In genomic region chr2:177212106-177212894, GRCh38 we compare ENCODE assay signal across 8 cellular contexts. TPM values are rescaled to one million over a fixed set of nuclear protein-coding genes. Genes with fewer than 3 reads are reported as not detected.
DNase-seq lines count a peak whose midpoint lies in the region; ATAC-seq and TF ChIP-seq lines count a peak whose summit lies in the region.

TSS of gene HNRNPA3 (plus strand) at chr2:177212794. CDS start at chr2:177212800, 6 bp downstream.

- under 1% methylated on average over 35 of the region's 74 CpGs for WGBS in smooth muscle cell (ENCODE audit: low lambda C conversion rate)

- CTCF ChIA-PET in WTC11 (lab: Charles Lee), result interaction anchor here (0.6 to 1.7 kb wide), 7 partner anchors 11 to 64 kb away, joined by 3 to 11 read pairs (median 3); partner anchors contain the start of gene NFE2L2

- TF ChIP-seq CTCF in WTC11 (IDR thresholded peaks at IDR 0.05) (no peak), cardiac fibroblast (IDR thresholded peaks at IDR 0.05; ENCODE audit: low read depth, low read length) (no peak), smooth muscle cell (IDR thresholded peaks at IDR 0.05; ENCODE audit: borderline replicate concordance, insufficient read depth, poor library complexity, severe bottlenecking) (peak; percentile 5)

- H3K4me1 Mint-ChIP-seq in WTC11, result peaks cover 53% of the 10 kb centered on the region

- ATAC-seq in GM18909 (IDR thresholded peaks at IDR 0.05; ENCODE audit: poor library complexity, unreplicated experiment), result peak; percentile 93
- peak; percentile 90 for ATAC-seq in HG03175 (IDR thresholded peaks at IDR 0.05; ENCODE audit: unreplicated experiment)
- peak; percentile 91 for ATAC-seq in WTC11

- peaks cover 51% of the 10 kb centered on the region for H3K79me2 ChIP-seq in smooth muscle cell (ENCODE audit: low read depth)

- no peaks in the 10 kb centered on the region for H3K9me3 Mint-ChIP-seq in WTC11

- peak within 1 kb of the TSS; percentile 12 for H2AFZ ChIP-seq in smooth muscle cell (ENCODE audit: low read depth)

- H3F3A ChIP-seq in smooth muscle cell (ENCODE audit: low read depth), result peaks cover 16% of the 10 kb centered on the region

- peak; percentile 99 for DNase-seq in AG08396 (ENCODE audit: low spot score)
- peak; percentile 99 for DNase-seq in NCI-H226
- peak; percentile 99 for DNase-seq in WTC11 (ENCODE audit: low spot score)
- DNase-seq in cardiac fibroblast (ENCODE audit: low read depth in 2 of 2), result peak; percentile 99 to 100
- peak; percentile 99 for DNase-seq in iPS-NIHi7 (ENCODE audit: extremely low spot score)
- DNase-seq in smooth muscle cell (lab: John Stamatoyannopoulos, UW; ENCODE audit: unreplicated experiment), result peak; percentile 98

- H3K9me3 ChIP-seq in smooth muscle cell (replicated peaks; ENCODE audit: low read depth), result no peaks in the 10 kb centered on the region

- peak within 1 kb of the TSS; percentile 93 for H3K4me2 ChIP-seq in smooth muscle cell

- H3K4me1 ChIP-seq in smooth muscle cell (ENCODE audit: low read depth), result peaks cover 22% of the 10 kb centered on the region

- peak within 1 kb of the TSS; percentile 100 for H3K27ac Mint-ChIP-seq in WTC11

- H3K4me3 ChIP-seq in cardiac fibroblast (replicated peaks in 1 of 2; ENCODE audit: low read depth in 2 of 2, low read length in 2 of 2) (peak within 1 kb of the TSS; percentile 62 to 66), smooth muscle cell (peak within 1 kb of the TSS; percentile 87)

- H3K9ac ChIP-seq in smooth muscle cell (ENCODE audit: low read depth), result peak within 1 kb of the TSS; percentile 100

- POLR2A ChIA-PET in WTC11 (lab: Charles Lee), result interaction anchor here (0.5 to 1.7 kb wide), 8 partner anchors 9 to 539 kb away, joined by 3 to 14 read pairs (median 6); partner anchors contain the start of gene NFE2L2

- peaks cover 36% of the 10 kb centered on the region for H3K36me3 Mint-ChIP-seq in WTC11

- no peaks in the 10 kb centered on the region for H3K27me3 ChIP-seq in smooth muscle cell (ENCODE audit: low read depth)

- H3K27ac ChIP-seq in smooth muscle cell (ENCODE audit: low read depth), result peak within 1 kb of the TSS; percentile 98

- H3K4me3 Mint-ChIP-seq in WTC11, result peak within 1 kb of the TSS; percentile 99

- H3K27me3 Mint-ChIP-seq in WTC11 (ENCODE audit: low read depth), result peaks cover 2% of the 10 kb centered on the region; the same call in 1 of the 2 replicates

- peaks cover 11% of the 10 kb centered on the region for H3K36me3 ChIP-seq in smooth muscle cell (ENCODE audit: low read depth)

- H4K20me1 ChIP-seq in smooth muscle cell (ENCODE audit: low read depth), result peaks cover 41% of the 10 kb centered on the region

TF ChIP-seq in WTC11, 78 proteins besides CTCF, POLR2A, EP300 and RAD21 (continues in another document):
- TF ChIP-seq TEAD4 (CRISPR knock-in tag; IDR thresholded peaks at IDR 0.05) (no peak), NFATC4 (CRISPR knock-in tag; IDR thresholded peaks at IDR 0.05) (no peak), ZNF512 (CRISPR knock-in tag; IDR thresholded peaks at IDR 0.05; ENCODE audit: borderline replicate concordance) (no peak), SP1 (CRISPR knock-in tag; conservative IDR thresholded peaks at IDR 0.05) (peak; percentile 90), ESRRA (CRISPR knock-in tag; IDR thresholded peaks at IDR 0.05; ENCODE audit: borderline replicate concordance) (no peak), MYBL2 (CRISPR knock-in tag; IDR thresholded peaks at IDR 0.05) (0 out of 2 replicates have a peak, but pooled peaks have one; percentile 28), ZNF263 (CRISPR knock-in tag; IDR thresholded peaks at IDR 0.05; ENCODE audit: low read depth) (no peak), GABPB1 (CRISPR knock-in tag; IDR thresholded peaks at IDR 0.05) (peak; percentile 58), TP53 (CRISPR knock-in tag; IDR thresholded peaks at IDR 0.05) (no peak), ETV6 (CRISPR knock-in tag; IDR thresholded peaks at IDR 0.05) (no peak), ATF1 (CRISPR knock-in tag; IDR thresholded peaks at IDR 0.05) (0 out of 2 replicates have a peak, but pooled peaks have one; percentile 68)
- TF ChIP-seq, protein P1, sequence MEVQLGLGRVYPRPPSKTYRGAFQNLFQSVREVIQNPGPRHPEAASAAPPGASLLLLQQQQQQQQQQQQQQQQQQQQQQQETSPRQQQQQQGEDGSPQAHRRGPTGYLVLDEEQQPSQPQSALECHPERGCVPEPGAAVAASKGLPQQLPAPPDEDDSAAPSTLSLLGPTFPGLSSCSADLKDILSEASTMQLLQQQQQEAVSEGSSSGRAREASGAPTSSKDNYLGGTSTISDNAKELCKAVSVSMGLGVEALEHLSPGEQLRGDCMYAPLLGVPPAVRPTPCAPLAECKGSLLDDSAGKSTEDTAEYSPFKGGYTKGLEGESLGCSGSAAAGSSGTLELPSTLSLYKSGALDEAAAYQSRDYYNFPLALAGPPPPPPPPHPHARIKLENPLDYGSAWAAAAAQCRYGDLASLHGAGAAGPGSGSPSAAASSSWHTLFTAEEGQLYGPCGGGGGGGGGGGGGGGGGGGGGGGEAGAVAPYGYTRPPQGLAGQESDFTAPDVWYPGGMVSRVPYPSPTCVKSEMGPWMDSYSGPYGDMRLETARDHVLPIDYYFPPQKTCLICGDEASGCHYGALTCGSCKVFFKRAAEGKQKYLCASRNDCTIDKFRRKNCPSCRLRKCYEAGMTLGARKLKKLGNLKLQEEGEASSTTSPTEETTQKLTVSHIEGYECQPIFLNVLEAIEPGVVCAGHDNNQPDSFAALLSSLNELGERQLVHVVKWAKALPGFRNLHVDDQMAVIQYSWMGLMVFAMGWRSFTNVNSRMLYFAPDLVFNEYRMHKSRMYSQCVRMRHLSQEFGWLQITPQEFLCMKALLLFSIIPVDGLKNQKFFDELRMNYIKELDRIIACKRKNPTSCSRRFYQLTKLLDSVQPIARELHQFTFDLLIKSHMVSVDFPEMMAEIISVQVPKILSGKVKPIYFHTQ (CRISPR knock-in tag; IDR thresholded peaks at IDR 0.05), result peak; percentile 66; the same call in 1 of the 2 replicates
- TF ChIP-seq, protein P2, sequence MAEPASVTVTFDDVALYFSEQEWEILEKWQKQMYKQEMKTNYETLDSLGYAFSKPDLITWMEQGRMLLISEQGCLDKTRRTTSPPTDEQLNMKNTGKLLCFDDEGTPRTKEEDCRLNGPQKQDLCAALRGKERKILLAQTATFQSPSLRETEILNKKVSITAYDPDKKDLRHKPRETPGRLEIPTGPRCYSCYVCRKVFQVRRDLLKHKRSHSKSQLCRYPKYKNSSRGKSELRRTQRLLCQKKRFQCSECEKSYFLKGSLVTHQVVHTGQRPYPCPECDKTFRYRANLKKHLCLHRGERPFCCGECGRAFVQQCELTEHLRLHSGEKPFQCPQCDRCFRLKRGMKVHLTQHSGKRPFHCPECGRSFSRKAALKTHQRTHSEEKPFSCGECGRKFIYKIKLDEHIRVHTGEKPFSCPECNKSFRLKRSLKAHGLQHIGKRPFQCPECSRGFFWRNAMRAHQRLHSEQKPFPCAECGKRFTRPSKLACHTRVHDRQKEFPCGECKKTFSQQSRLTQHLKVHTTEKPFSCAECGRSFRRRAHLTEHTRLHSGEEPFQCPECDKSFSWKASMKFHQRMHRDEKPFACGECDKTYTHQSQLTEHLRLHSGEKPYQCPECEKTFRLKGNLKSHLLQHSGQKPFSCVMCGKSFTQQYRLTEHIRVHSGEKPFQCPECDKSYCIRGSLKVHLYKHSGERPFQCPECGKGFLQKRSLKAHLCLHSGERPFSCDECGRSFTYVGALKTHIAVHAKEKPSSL (CRISPR knock-in tag; conservative IDR thresholded peaks at IDR 0.05), result no peak
- TF ChIP-seq, protein P3, sequence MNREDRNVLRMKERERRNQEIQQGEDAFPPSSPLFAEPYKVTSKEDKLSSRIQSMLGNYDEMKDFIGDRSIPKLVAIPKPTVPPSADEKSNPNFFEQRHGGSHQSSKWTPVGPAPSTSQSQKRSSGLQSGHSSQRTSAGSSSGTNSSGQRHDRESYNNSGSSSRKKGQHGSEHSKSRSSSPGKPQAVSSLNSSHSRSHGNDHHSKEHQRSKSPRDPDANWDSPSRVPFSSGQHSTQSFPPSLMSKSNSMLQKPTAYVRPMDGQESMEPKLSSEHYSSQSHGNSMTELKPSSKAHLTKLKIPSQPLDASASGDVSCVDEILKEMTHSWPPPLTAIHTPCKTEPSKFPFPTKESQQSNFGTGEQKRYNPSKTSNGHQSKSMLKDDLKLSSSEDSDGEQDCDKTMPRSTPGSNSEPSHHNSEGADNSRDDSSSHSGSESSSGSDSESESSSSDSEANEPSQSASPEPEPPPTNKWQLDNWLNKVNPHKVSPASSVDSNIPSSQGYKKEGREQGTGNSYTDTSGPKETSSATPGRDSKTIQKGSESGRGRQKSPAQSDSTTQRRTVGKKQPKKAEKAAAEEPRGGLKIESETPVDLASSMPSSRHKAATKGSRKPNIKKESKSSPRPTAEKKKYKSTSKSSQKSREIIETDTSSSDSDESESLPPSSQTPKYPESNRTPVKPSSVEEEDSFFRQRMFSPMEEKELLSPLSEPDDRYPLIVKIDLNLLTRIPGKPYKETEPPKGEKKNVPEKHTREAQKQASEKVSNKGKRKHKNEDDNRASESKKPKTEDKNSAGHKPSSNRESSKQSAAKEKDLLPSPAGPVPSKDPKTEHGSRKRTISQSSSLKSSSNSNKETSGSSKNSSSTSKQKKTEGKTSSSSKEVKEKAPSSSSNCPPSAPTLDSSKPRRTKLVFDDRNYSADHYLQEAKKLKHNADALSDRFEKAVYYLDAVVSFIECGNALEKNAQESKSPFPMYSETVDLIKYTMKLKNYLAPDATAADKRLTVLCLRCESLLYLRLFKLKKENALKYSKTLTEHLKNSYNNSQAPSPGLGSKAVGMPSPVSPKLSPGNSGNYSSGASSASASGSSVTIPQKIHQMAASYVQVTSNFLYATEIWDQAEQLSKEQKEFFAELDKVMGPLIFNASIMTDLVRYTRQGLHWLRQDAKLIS (CRISPR knock-in tag; IDR thresholded peaks at IDR 0.05; ENCODE audit: borderline replicate concordance), result no peak

RNA-seq across cellular contexts. Expression of gene HNRNPA3, which starts in this region (rescaled TPM):
- total RNA-seq in WTC11 (2021) (367 to 406 TPM (median 379 TPM) in 3 replicates), smooth muscle cell (55.8 and 58.5 TPM in 2 replicates)
- 40.3 and 59.6 TPM in 2 replicates for polyA plus RNA-seq in smooth muscle cell

Comparison
In these comparisons a context has a peak if more than half of its experiments do, and no peak if none do; other contexts are left out.
1. Peak in every context shown above with its lines: DNase-seq, ATAC-seq, H3K4me3 ChIP-seq and H3K27ac ChIP-seq.